ENCODE assay signal across 28 cellular contexts in genomic region chr1:85947223-85947622, GRCh38.
"Had no signal": no experiment of that assay in that cellular context is flagged by ENCODE, and none has a peak within 500 bp of the region (broad histone marks: within the 10 kb centered on the region; RNA-seq: fewer than 3 reads in every experiment).

No MANE protein-coding gene starts in this region.

- H3K36me3 ChIP-seq: neural progenitor cell, ovary, spleen, suprapubic skin, tibial artery, transverse colon, upper lobe of left lung, vagina had no signal

- H3K27me3 ChIP-seq: neural progenitor cell, ovary, spleen, suprapubic skin, testis, tibial artery, transverse colon, upper lobe of left lung, vagina had no signal

- H2AFZ ChIP-seq: neural progenitor cell, parathyroid adenoma had no signal

- H3K79me2 ChIP-seq: parathyroid adenoma had no signal

- H3K4me2 ChIP-seq: neural progenitor cell, smooth muscle cell had no signal

- DNase-seq: natural killer cell; occipital lobe; ovary; posterior cingulate gyrus; psoas muscle; right cardiac atrium; spleen; stimulated activated CD4-positive, alpha-beta T cell treated with anti-CD3 and anti-CD28 coated beads, Interleukin-12 subunit alpha, Interleukin-12 subunit beta, amount 100 ng/mL, for 4 hours; stimulated activated CD4-positive, alpha-beta T cell treated with anti-CD3 and anti-CD28 coated beads, Interleukin-1b, Interleukin-23, amount 100 ng/mL, for 48 hours; stimulated activated CD4-positive, alpha-beta T cell treated with anti-CD3 and anti-CD28 coated beads, Interleukin-4, amount 100 ng/mL, for 1 hour; stimulated activated CD4-positive, alpha-beta T cell treated with anti-CD3 and anti-CD28 coated beads, Interleukin-4, amount 100 ng/mL, for 4 hours; stimulated activated CD8-positive, alpha-beta memory T cell treated with anti-CD3 and anti-CD28 coated beads, Interleukin-4, amount 100 ng/mL, for 48 hours; stimulated activated naive CD4-positive, alpha-beta T cell; stimulated activated naive CD8-positive, alpha-beta T cell treated with anti-CD3 and anti-CD28 coated beads, Interleukin-15, amount 100 ng/mL, for 72 hours; stimulated activated naive CD8-positive, alpha-beta T cell treated with anti-CD3 and anti-CD28 coated beads, Interleukin-15, Interleukin-2, amounts not matched to agents 100 U/mL and 50 U/mL, for 24 hours; substantia nigra; testis; tibial artery; transverse colon; upper lobe of left lung had no signal

- ATAC-seq: natural killer cell; psoas muscle; right cardiac atrium; sciatic nerve; stimulated activated memory B cell treated with anti-CD40 and anti-IgM and Interleukin-4, amounts not matched to agents 10 μg/mL and 1 μg/mL and 100 μg/mL, for 72 hours; stimulated activated naive CD8-positive, alpha-beta T cell treated with anti-CD3 and anti-CD28 coated beads, Interleukin-15, amount 100 ng/mL, for 72 hours; stimulated activated naive CD8-positive, alpha-beta T cell treated with anti-CD3 and anti-CD28 coated beads, Interleukin-15, Interleukin-2, amounts not matched to agents 100 U/mL and 50 U/mL, for 24 hours had no signal

- H3K9ac ChIP-seq: neural progenitor cell, parathyroid adenoma had no signal

- H3K4me1 ChIP-seq: neural progenitor cell, parathyroid adenoma, psoas muscle, spleen, suprapubic skin, testis, tibial artery, transverse colon, upper lobe of left lung, vagina had no signal

- H3K4me3 ChIP-seq: neural progenitor cell, ovary, psoas muscle, skin epidermis, smooth muscle cell, spleen, suprapubic skin, testis, tibial artery, transverse colon, upper lobe of left lung, vagina had no signal

- H3K9me3 ChIP-seq: ovary, psoas muscle, spleen, suprapubic skin, testis, tibial artery, transverse colon, upper lobe of left lung, vagina had no signal

- H3K27ac ChIP-seq: neural progenitor cell, ovary, parathyroid adenoma, psoas muscle, skin epidermis, spleen, suprapubic skin, testis, tibial artery, transverse colon, upper lobe of left lung, vagina had no signal
